12 cellular contexts compared by ENCODE assay signal in the genomic region with DNA sequence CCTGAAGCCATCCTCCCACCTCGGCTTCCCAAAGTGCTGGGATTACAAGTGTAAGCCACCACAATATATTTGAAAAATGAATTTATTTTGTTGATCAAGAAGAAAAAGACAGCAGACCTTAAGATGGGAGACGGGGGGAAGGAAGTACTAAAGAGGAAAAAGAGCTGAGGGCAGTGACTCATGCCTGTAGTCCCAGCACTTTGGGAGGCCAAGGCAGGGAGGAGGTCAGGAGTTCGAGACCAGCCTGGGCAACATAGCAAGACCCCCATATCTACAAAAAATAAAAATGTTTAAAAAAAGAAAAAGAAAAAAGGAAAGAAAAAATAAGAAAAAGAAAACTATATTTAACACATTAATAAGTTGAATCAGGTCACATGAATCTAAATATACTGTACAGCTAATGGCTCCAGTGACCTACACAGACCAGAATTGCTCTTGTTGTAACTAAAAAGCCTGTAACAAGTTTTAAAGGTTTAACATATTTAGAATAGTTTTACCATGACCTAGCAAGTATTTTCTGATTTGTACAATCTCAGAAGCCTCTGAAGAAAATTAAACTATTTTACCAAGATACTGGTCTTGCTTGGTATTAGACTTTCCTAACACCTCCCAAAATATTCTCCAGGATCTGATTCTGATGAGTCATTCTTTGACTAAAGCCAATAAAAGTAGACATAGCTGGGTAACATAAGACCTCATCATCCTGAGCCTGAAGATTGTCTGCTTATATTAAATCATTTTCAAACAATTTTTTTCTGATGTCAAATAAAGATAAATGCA. TPM values are rescaled to one million over a fixed set of nuclear protein-coding genes. Genes with fewer than 3 reads are reported as not detected.
DNase-seq lines count a peak whose midpoint lies in the region; ATAC-seq, FAIRE-seq and TF ChIP-seq lines count a peak whose summit lies in the region.
"Had no signal": no experiment of that assay in that cellular context is flagged by ENCODE, and none has a peak within 500 bp of the region (broad histone marks: within the 10 kb centered on the region; RNA-seq: fewer than 3 reads in every experiment).

No MANE protein-coding gene starts in this region.

- ATAC-seq in HepG2 (no peak), right lobe of liver (no peak), HG02981 (IDR thresholded peaks at IDR 0.05; ENCODE audit: unreplicated experiment) (no peak)

- H3K27ac ChIP-seq in HepG2 (ENCODE audit: extremely low read length, insufficient read depth, low read length) (no peak overlapping the region), right lobe of liver (no peak overlapping the region), SJSA1 (peak overlapping the region; percentile 60)
- H3K27ac ChIP-seq: testis had no signal

- TF ChIP-seq POLR2A in HepG2 (IDR thresholded peaks at IDR 0.05; ENCODE audit: insufficient read depth in 1 of 2, low read depth in 2 of 2, low read length in 2 of 2) (no peak), right lobe of liver (IDR thresholded peaks at IDR 0.05) (no peak)

- peaks cover 7% of the 10 kb centered on the region for H3K79me2 ChIP-seq in HepG2 (ENCODE audit: insufficient read depth, low read length)

- H3K4me1 ChIP-seq in HepG2 (ENCODE audit: insufficient read depth, low read length) (peaks cover 28% of the 10 kb centered on the region), right lobe of liver (no peaks in the 10 kb centered on the region), SJSA1 (replicated peaks) (peaks cover 29% of the 10 kb centered on the region), BE2C (no peaks in the 10 kb centered on the region)

- TF ChIP-seq CTCF in HepG2 (CRISPR knock-in tag; IDR thresholded peaks at IDR 0.05) (no peak), right lobe of liver (IDR thresholded peaks at IDR 0.05) (no peak), fibroblast of mammary gland (conservative IDR thresholded peaks at IDR 0.05; ENCODE audit: control insufficient read depth, insufficient read depth, low read depth, low read length) (no peak), BE2C (IDR thresholded peaks at IDR 0.05; ENCODE audit: low read depth, low read length) (no peak)

- TF ChIP-seq RAD21 in HepG2 (CRISPR knock-in tag; IDR thresholded peaks at IDR 0.05), result no peak

- TF ChIP-seq EP300 in HepG2 (IDR thresholded peaks at IDR 0.05; ENCODE audit: low read depth in 2 of 2, low read length in 2 of 2) (no peak), HepG2 (CRISPR knock-in tag; IDR thresholded peaks at IDR 0.05; ENCODE audit: borderline replicate concordance) (no peak)

- no peak overlapping the region for H3K4me2 ChIP-seq in HepG2 (ENCODE audit: low read depth, low read length)

- in situ Hi-C loops in HepG2 (cut with HindIII; ENCODE audit: extremely low pct_ligation_motif_present, low pct_unique_long_range_greater_than_20kb), result no loop called here

- FAIRE-seq in HepG2 (lab: Jason Lieb, UNC), result no peak
- FAIRE-seq: TTC549 had no signal

- no peak for DNase-seq in HepG2 (ENCODE audit: low spot score)
- no peak for DNase-seq in right lobe of liver
- DNase-seq in SJSA1 (ENCODE audit: low read depth in 1 of 2, low spot score in 2 of 2), result peak in 1 of 2 experiments; percentile 82
- peak; percentile 55 for DNase-seq in fibroblast of mammary gland (ENCODE audit: low read depth)
- DNase-seq in ecto neural progenitor cell (ENCODE audit: low spot score), result no peak
- DNase-seq in GDM1 (lab: John Stamatoyannopoulos, UW), result no peak
- DNase-seq in BE2C, result no peak
- DNase-seq: aorta, OCI-M1, testis had no signal

- no peaks in the 10 kb centered on the region for H3K27me3 ChIP-seq in HepG2 (ENCODE audit: control insufficient read depth in 1 of 2, insufficient read depth in 2 of 2, low read length in 2 of 2)
- H3K27me3 ChIP-seq in right lobe of liver, result no peaks in the 10 kb centered on the region
- no peaks in the 10 kb centered on the region for H3K27me3 ChIP-seq in SJSA1 (replicated peaks)
- no peaks in the 10 kb centered on the region for H3K27me3 ChIP-seq in BE2C
- H3K27me3 ChIP-seq: testis had no signal

- CTCF ChIA-PET in HepG2 (lab: Yijun Ruan, JAX; ENCODE audit: low intra/inter-chr PET ratio, low total read pairs), result no interaction called here

- POLR2A ChIA-PET in HepG2 (lab: Yijun Ruan, JAX), result interaction anchor here (1.5 kb wide), 1 partner anchor 66 kb away, joined by 5 read pairs; no protein-coding TSS in a partner anchor

- intact Hi-C loops in HepG2 (cut with micrococcal nuclease; ENCODE audit: unreplicated experiment) (no loop called here), right lobe of liver (cut with DNase I) (no loop called here)

- BruUV-seq in HepG2 (replicated peaks; lab: Mats Ljungman, UMichigan), result no TSS peak

- H3K36me3 ChIP-seq in HepG2 (replicated peaks in 1 of 2; ENCODE audit: control insufficient read depth in 1 of 2, insufficient read depth in 2 of 2, low read length in 2 of 2) (no peaks in the 10 kb centered on the region), right lobe of liver (no peaks in the 10 kb centered on the region), SJSA1 (peaks cover 5% of the 10 kb centered on the region), BE2C (no peaks in the 10 kb centered on the region)

- H2AFZ ChIP-seq in HepG2 (ENCODE audit: low read length), result no peak overlapping the region

- H3K9ac ChIP-seq in HepG2 (ENCODE audit: insufficient read depth, low read depth, low read length), result no peak overlapping the region

- no peak overlapping the region for H3K4me3 ChIP-seq in HepG2 (replicated peaks in 1 of 3; ENCODE audit: insufficient read depth in 1 of 3, low read depth in 2 of 3, low read length in 3 of 3)
- no peak overlapping the region for H3K4me3 ChIP-seq in right lobe of liver
- H3K4me3 ChIP-seq in SJSA1, result no peak overlapping the region
- no peak overlapping the region for H3K4me3 ChIP-seq in fibroblast of mammary gland (ENCODE audit: control insufficient read depth, low read depth, low read length)
- H3K4me3 ChIP-seq in BE2C (ENCODE audit: low read depth, low read length), result no peak overlapping the region
- H3K4me3 ChIP-seq: testis had no signal

- no peaks in the 10 kb centered on the region for H4K20me1 ChIP-seq in HepG2 (ENCODE audit: insufficient read depth, low read length)

- H3K9me3 ChIP-seq in HepG2 (ENCODE audit: low read length) (no peaks in the 10 kb centered on the region), right lobe of liver (no peaks in the 10 kb centered on the region), SJSA1 (replicated peaks) (no peaks in the 10 kb centered on the region), BE2C (no peaks in the 10 kb centered on the region)
- H3K9me3 ChIP-seq: testis had no signal

- WGBS in HepG2 (ENCODE audit: low lambda C conversion rate), result 97% methylated on average over 3 of the region's 3 CpGs
- 84% methylated on average over 3 of the region's 3 CpGs for WGBS in right lobe of liver (ENCODE audit: insufficient coverage, low coverage, low lambda C conversion rate, missing lambda C conversion rate)

TF ChIP-seq in HepG2, 621 proteins besides CTCF, POLR2A, EP300 and RAD21:
- TF ChIP-seq NFE2L2 (IDR thresholded peaks at IDR 0.05; ENCODE audit: low read length), result peak; percentile 69
- peak; percentile 72; the same call in 1 of the 2 replicates for TF ChIP-seq ZNF121 (CRISPR knock-in tag; IDR thresholded peaks at IDR 0.05)
- TF ChIP-seq YEATS4 (CRISPR knock-in tag; IDR thresholded peaks at IDR 0.05; ENCODE audit: borderline replicate concordance), result no peak
- TF ChIP-seq SALL1 (CRISPR knock-in tag; IDR thresholded peaks at IDR 0.05), result no peak
TF ChIP-seq in HepG2: peak in this region for 2.

RNA-seq across cellular contexts. Expression of a gene that starts 4.3 kb away (rescaled TPM):
- total RNA-seq in HepG2 (2016; rRNA removed; fragmentation: Illumina TruSeq; extraction: Trizol) (23.4 and 29.2 TPM in 2 replicates), right lobe of liver (10 to 100 TPM; 10.6 to 25.3 (median 18.6) TPM)
- total RNA-seq in HepG2 (2016; cell fraction: cytosol; rRNA removed; fragmentation: Illumina TruSeq; extraction: Trizol; ENCODE audit: low read depth), result 6.7 and 8.7 TPM in 2 replicates
- 21.0 and 29.6 TPM in 2 replicates for total RNA-seq in HepG2 (2016; cell fraction: insoluble cytoplasmic fraction; rRNA removed; fragmentation: Illumina TruSeq; extraction: Trizol)
- total RNA-seq in HepG2 (2016; cell fraction: membrane; rRNA removed; fragmentation: Illumina TruSeq; extraction: Trizol), result 30.2 and 32.7 TPM in 2 replicates
- total RNA-seq in HepG2 (2016; cell fraction: nucleus; rRNA removed; fragmentation: Illumina TruSeq; extraction: Trizol), result 28.7 and 38.1 TPM in 2 replicates
- 15.6 and 16.0 TPM in 2 replicates for polyA plus RNA-seq in HepG2 (2011; rRNA removed)
- 8.3 and 10.7 TPM in 2 replicates for polyA plus RNA-seq in HepG2 (2011; cell fraction: cytosol; rRNA removed)
- 22.6 and 23.5 TPM in 2 replicates for polyA plus RNA-seq in HepG2 (2011; cell fraction: nucleus; rRNA removed)
- 40.3 and 44.8 TPM in 2 replicates for polyA plus RNA-seq in HepG2 (2012)
- 17.2 and 17.9 TPM in 2 replicates for polyA plus RNA-seq in HepG2 (2016; cell fraction: cytosol; fragmentation: Illumina TruSeq; extraction: Trizol; ENCODE audit: low read depth)
- polyA plus RNA-seq in HepG2 (2016; cell fraction: insoluble cytoplasmic fraction; fragmentation: Illumina TruSeq; extraction: Trizol; ENCODE audit: low read depth), result 59.2 and 61.5 TPM in 2 replicates
- polyA plus RNA-seq in HepG2 (2016; cell fraction: membrane; fragmentation: Illumina TruSeq; extraction: Trizol; ENCODE audit: low read depth), result 34.9 and 39.3 TPM in 2 replicates
- polyA plus RNA-seq in HepG2 (2016; cell fraction: nucleus; fragmentation: Illumina TruSeq; extraction: Trizol; ENCODE audit: insufficient read depth, low read depth), result 58.6 and 63.2 TPM in 2 replicates
- polyA minus RNA-seq in HepG2 (2011; rRNA and poly(A)+ RNA removed; ENCODE audit: low replicate concordance), result 7.8 and 15.7 TPM in 2 replicates
- 25.7 and 27.7 TPM in 2 replicates for polyA minus RNA-seq in HepG2 (2011; cell fraction: cytosol; rRNA and poly(A)+ RNA removed)
- polyA minus RNA-seq in HepG2 (2011; cell fraction: nucleus; rRNA and poly(A)+ RNA removed), result 40.0 and 50.9 TPM in 2 replicates
- 16.1 and 28.3 TPM in 2 replicates for total RNA-seq in SJSA1 (2014; rRNA removed; shearing (Covaris generic))
- polyA plus RNA-seq in BE2C (2012; ENCODE audit: insufficient read depth, insufficient read length, low read depth), result 61.8 TPM
